1 cellular context compared by ENCODE assay signal in the genomic region with DNA sequence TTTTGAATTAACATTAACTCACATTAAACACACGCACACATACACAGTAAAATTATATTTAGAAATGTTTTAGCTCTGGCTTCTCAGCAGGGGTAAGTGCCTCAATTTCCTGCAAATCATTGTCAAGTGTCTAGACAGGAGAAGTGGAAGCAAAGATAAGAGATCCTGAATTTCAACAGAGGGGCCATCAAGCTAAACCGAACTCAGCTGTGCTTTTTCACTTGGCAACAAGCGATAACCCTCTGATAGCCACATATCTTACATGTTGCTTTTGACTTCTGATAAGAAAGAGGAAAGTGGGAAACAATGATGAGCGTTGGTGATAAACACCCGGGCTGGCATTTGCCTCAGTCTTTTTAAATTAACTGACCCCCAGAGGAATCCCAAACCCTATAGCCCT.
TF ChIP-seq lines count a peak whose summit lies in the region.

No MANE protein-coding gene starts in this region.

TF ChIP-seq in SK-N-SH treated with all-trans-retinoic acid at 6 μM for 48 hours, 23 proteins besides CTCF, POLR2A, EP300 and RAD21:
- TF ChIP-seq, protein P1, sequence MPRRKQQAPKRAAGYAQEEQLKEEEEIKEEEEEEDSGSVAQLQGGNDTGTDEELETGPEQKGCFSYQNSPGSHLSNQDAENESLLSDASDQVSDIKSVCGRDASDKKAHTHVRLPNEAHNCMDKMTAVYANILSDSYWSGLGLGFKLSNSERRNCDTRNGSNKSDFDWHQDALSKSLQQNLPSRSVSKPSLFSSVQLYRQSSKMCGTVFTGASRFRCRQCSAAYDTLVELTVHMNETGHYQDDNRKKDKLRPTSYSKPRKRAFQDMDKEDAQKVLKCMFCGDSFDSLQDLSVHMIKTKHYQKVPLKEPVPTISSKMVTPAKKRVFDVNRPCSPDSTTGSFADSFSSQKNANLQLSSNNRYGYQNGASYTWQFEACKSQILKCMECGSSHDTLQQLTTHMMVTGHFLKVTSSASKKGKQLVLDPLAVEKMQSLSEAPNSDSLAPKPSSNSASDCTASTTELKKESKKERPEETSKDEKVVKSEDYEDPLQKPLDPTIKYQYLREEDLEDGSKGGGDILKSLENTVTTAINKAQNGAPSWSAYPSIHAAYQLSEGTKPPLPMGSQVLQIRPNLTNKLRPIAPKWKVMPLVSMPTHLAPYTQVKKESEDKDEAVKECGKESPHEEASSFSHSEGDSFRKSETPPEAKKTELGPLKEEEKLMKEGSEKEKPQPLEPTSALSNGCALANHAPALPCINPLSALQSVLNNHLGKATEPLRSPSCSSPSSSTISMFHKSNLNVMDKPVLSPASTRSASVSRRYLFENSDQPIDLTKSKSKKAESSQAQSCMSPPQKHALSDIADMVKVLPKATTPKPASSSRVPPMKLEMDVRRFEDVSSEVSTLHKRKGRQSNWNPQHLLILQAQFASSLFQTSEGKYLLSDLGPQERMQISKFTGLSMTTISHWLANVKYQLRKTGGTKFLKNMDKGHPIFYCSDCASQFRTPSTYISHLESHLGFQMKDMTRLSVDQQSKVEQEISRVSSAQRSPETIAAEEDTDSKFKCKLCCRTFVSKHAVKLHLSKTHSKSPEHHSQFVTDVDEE (CRISPR knock-in tag; IDR thresholded peaks at IDR 0.05): 0 out of 2 replicates have a peak, but pooled peaks have one; percentile 58
- TF ChIP-seq ISL1 (CRISPR knock-in tag; IDR thresholded peaks at IDR 0.05): peak; percentile 65
- TF ChIP-seq, protein P2, sequence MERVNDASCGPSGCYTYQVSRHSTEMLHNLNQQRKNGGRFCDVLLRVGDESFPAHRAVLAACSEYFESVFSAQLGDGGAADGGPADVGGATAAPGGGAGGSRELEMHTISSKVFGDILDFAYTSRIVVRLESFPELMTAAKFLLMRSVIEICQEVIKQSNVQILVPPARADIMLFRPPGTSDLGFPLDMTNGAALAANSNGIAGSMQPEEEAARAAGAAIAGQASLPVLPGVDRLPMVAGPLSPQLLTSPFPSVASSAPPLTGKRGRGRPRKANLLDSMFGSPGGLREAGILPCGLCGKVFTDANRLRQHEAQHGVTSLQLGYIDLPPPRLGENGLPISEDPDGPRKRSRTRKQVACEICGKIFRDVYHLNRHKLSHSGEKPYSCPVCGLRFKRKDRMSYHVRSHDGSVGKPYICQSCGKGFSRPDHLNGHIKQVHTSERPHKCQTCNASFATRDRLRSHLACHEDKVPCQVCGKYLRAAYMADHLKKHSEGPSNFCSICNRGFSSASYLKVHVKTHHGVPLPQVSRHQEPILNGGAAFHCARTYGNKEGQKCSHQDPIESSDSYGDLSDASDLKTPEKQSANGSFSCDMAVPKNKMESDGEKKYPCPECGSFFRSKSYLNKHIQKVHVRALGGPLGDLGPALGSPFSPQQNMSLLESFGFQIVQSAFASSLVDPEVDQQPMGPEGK (CRISPR knock-in tag; IDR thresholded peaks at IDR 0.05; ENCODE audit: borderline replicate concordance): no peak
- TF ChIP-seq ZC3H10 (CRISPR knock-in tag; IDR thresholded peaks at IDR 0.05): no peak
- TF ChIP-seq SNAI2 (CRISPR knock-in tag; IDR thresholded peaks at IDR 0.05): no peak
- no peak for TF ChIP-seq ZNF565 (CRISPR knock-in tag; conservative IDR thresholded peaks at IDR 0.05; ENCODE audit: low read depth)
